Comparison of ENCODE assay signal across 15 cellular contexts in the genomic region with DNA sequence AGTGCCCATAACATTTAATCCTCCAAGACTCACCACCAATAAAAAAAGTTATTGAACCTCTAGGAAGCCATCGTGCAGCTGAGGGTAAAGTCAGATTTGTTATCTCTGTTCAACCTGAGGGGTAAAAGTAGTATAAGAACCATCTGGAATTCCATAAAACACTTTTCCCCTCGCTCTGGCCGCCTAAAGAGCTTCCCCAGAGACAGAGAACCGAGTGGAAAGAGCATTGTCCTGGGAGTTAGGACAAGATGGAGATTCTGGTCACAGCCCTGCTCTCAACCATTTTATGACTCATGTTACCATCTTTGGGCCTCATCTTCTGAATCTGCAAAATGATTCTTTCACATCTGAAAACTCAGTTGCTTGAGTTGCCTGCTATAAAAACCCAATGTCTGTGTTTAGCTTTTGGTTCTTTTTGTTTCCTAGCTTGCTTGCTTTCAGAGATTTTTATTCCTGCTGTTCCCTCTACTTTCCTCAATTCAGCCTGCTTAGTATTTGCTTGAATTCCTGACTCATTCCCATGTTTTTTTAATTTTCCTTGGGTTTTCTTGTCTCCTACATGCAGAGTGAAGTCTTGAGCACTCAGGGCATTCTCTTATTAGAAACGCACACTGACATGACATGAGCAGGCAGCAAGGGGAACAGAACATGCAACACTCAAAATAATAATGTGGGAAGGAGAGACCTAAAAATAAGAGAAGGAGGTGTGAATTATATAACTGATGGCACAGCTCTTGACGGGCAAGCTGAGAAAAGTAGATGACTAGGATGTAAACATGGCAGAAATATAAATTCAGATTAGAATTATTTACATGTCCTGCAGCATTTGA. TPM values are rescaled to one million over a fixed set of nuclear protein-coding genes. Genes with fewer than 3 reads are reported as not detected.
DNase-seq lines count a peak whose midpoint lies in the region; TF ChIP-seq lines count a peak whose summit lies in the region.
"Had no signal": no experiment of that assay in that cellular context is flagged by ENCODE, and none has a peak within 500 bp of the region (broad histone marks: within the 10 kb centered on the region; RNA-seq: fewer than 3 reads in every experiment).

No MANE protein-coding gene starts in this region.

- peaks cover 10% of the 10 kb centered on the region for H3K4me1 ChIP-seq in HEK293 (ENCODE audit: control insufficient read depth, insufficient read depth, low read length)

- H3K4me3 ChIP-seq in HEK293 (ENCODE audit: low read depth, low read length), result no peak overlapping the region

- DNase-seq in fibroblast of peridontal ligament (ENCODE audit: extremely low read depth), result peak; percentile 40
- DNase-seq in retina, result peak; percentile 30
- DNase-seq in NCI-H1436 (lab: John Stamatoyannopoulos, UW), result no peak
- no peak for DNase-seq in activated CD8-positive, alpha-beta memory T cell treated with anti-CD3 and anti-CD28 coated beads for 24 hours
- no peak for DNase-seq in SK-N-DZ (ENCODE audit: low spot score)
- DNase-seq: CD8-positive, alpha-beta T cell; central memory CD4-positive, alpha-beta T cell; NCI-H1105; NCI-H82; stimulated activated naive CD4-positive, alpha-beta T cell treated with Interleukin-2 at 50 U/mL for 16 hours; upper lobe of left lung had no signal

- H3K36me3 ChIP-seq in HEK293 (ENCODE audit: control insufficient read depth in 2 of 2, insufficient read depth in 1 of 2, low read length in 2 of 2), result no peaks in the 10 kb centered on the region; a peak in 1 of 3 replicates
- H3K36me3 ChIP-seq: upper lobe of left lung had no signal

- POLR2A ChIA-PET in HEK293 (lab: Yijun Ruan, JAX), result interaction anchor here (0.6 kb wide), 1 partner anchor 320 kb away, joined by 3 read pairs; no protein-coding TSS in a partner anchor

- H3K9me3 ChIP-seq in HEK293 (ENCODE audit: control insufficient read depth, insufficient read depth, low read depth, low read length), result no peaks in the 10 kb centered on the region
- H3K9me3 ChIP-seq: upper lobe of left lung had no signal

- CTCF ChIA-PET in HEK293 (lab: Yijun Ruan, JAX), result interaction anchor here (0.6 to 1.2 kb wide), 6 partner anchors 14 to 1310 kb away, joined by 3 to 4 read pairs (median 3); no protein-coding TSS in a partner anchor

- H3K27ac ChIP-seq in HEK293 (ENCODE audit: extremely low read depth, low read depth, low read length), result peak overlapping the region; percentile 90
- peak overlapping the region; percentile 94 for H3K27ac ChIP-seq in angular gyrus (ENCODE audit: low read depth, low read length)
- H3K27ac ChIP-seq: KMS-11, upper lobe of left lung had no signal

- no peak for TF ChIP-seq CTCF in HEK293 (tag by site-specific recombination; IDR thresholded peaks at IDR 0.05)

TF ChIP-seq in HEK293, 187 proteins besides CTCF, POLR2A, EP300 and RAD21:
- 0 out of 2 replicates have a peak, but pooled peaks have one; percentile 19 for TF ChIP-seq ZNF341 (tag by site-specific recombination; IDR thresholded peaks at IDR 0.05; ENCODE audit: low read depth)
- no peak for TF ChIP-seq ZNF510 (tag by site-specific recombination; IDR thresholded peaks at IDR 0.05; ENCODE audit: insufficient replicate concordance)
- TF ChIP-seq ZBTB17 (tag by site-specific recombination; IDR thresholded peaks at IDR 0.05), result peak; percentile 35; the same call in 1 of the 2 replicates

RNA-seq across cellular contexts. Expression of a gene that starts 1.7 kb away (rescaled TPM):
- 1.3 and 1.5 TPM in 2 replicates for polyA plus RNA-seq in SK-N-DZ (2014; cell fraction: cytosol; rRNA removed)
- 1.9 TPM in 1 of 2 replicates, not detected in the other for polyA plus RNA-seq in SK-N-DZ (2014; cell fraction: nucleus; rRNA removed)

RNA-seq across cellular contexts. Expression of a gene that starts 43.7 kb away (rescaled TPM):
- not detected in 2 replicates for polyA plus RNA-seq in SK-N-DZ (2014; cell fraction: cytosol; rRNA removed)
- polyA plus RNA-seq in SK-N-DZ (2014; cell fraction: nucleus; rRNA removed), result not detected in 2 replicates
- polyA plus RNA-seq: adipose tissue had no signal

RNA-seq across cellular contexts. Expression of a gene that starts 48.6 kb away (rescaled TPM):
- polyA plus RNA-seq in SK-N-DZ (2014; cell fraction: cytosol; rRNA removed), result 1.2 and 1.5 TPM in 2 replicates
- 2.3 and 4.9 TPM in 2 replicates for polyA plus RNA-seq in SK-N-DZ (2014; cell fraction: nucleus; rRNA removed)

Comparison
In these comparisons a context has a peak if more than half of its experiments do, and no peak if none do; other contexts are left out.
1. DNase-seq: peak in fibroblast of peridontal ligament (single experiment) and retina (single experiment); none in NCI-H1436 (single experiment), activated CD8-positive, alpha-beta memory T cell treated with anti-CD3 and anti-CD28 coated beads for 24 hours (single experiment) and SK-N-DZ (single experiment).